ENCODE assay signal across 9 cellular contexts in genomic region chr2:105888625-105889024, GRCh38.
DNase-seq lines count a peak whose midpoint lies in the region; ATAC-seq, FAIRE-seq and TF ChIP-seq lines count a peak whose summit lies in the region.
"Had no signal": no experiment of that assay in that cellular context is flagged by ENCODE, and none has a peak within 500 bp of the region (broad histone marks: within the 10 kb centered on the region; RNA-seq: fewer than 3 reads in every experiment).

No MANE protein-coding gene starts in this region.

- H3K27ac ChIP-seq in GM12878 (ENCODE audit: control insufficient read depth, insufficient read depth) (no peak overlapping the region), tibial artery (peak overlapping the region in 1 of 2 donors; percentile 33)

- SMC1A ChIA-PET in GM12878 (lab: Charles Lee; ENCODE audit: uncharacterized antibody, unreplicated experiment) = no interaction called here

- WGBS in GM12878 (ENCODE audit: insufficient coverage, insufficient replicate concordance, low lambda C conversion rate, missing lambda C conversion rate) = 100% methylated on average over 2 of the region's 2 CpGs

- no peak overlapping the region for H2AFZ ChIP-seq in GM12878 (ENCODE audit: control insufficient read depth, low read depth, low read length)

- no TSS peak for BruUV-seq in GM12878 (replicated peaks; lab: Mats Ljungman, UMichigan)

- H3K36me3 ChIP-seq in GM12878 (ENCODE audit: control insufficient read depth in 2 of 2, insufficient read depth in 2 of 2, low read length in 1 of 2) = peaks cover 2 to 3% of the 10 kb centered on the region in 2 experiments
- H3K36me3 ChIP-seq in tibial artery = peaks cover 9 to 14% (median 9%) of the 10 kb centered on the region in 3 donors

- FAIRE-seq in GM12878 (lab: Jason Lieb, UNC) = no peak

- RAD21 ChIA-PET in GM12878 (lab: Charles Lee; ENCODE audit: unreplicated experiment) = no interaction called here

- H3K9me3 ChIP-seq in GM12878 (replicated peaks; ENCODE audit: control insufficient read depth, insufficient read depth, low read length) = peaks cover 7% of the 10 kb centered on the region
- H3K9me3 ChIP-seq in tibial artery = peaks cover 0 to 5% (median 0%) of the 10 kb centered on the region in 3 donors

- POLR2A ChIA-PET in GM12878 (lab: Charles Lee) = interaction anchor here (0.7 kb wide), 1 partner anchor 88 kb away, joined by 3 read pairs; no protein-coding TSS in a partner anchor

- H3K9ac ChIP-seq in GM12878 (ENCODE audit: control insufficient read depth, insufficient read depth, low read length) = no peak overlapping the region

- H3K4me1 ChIP-seq in GM12878 (ENCODE audit: control insufficient read depth, insufficient read depth, low read length) (peaks cover 5% of the 10 kb centered on the region), tibial artery (peaks cover 0 to 80% (median 24%) of the 10 kb centered on the region in 4 donors)

- in situ Hi-C loops in GM12878 (cut with MboI) = no loop called here

- no peaks in the 10 kb centered on the region for H4K20me1 ChIP-seq in GM12878 (ENCODE audit: control insufficient read depth, insufficient read depth)

- CTCF ChIA-PET in GM12878 (lab: Yijun Ruan, JAX) = no interaction called here

- no peaks in the 10 kb centered on the region for H3K27me3 ChIP-seq in GM12878 (replicated peaks in 1 of 2; ENCODE audit: control insufficient read depth in 2 of 2, insufficient read depth in 2 of 2, low read length in 1 of 2)
- H3K27me3 ChIP-seq in tibial artery = no peaks in the 10 kb centered on the region

- peak; percentile 60 for DNase-seq in activated CD4-positive, alpha-beta T cell treated with anti-CD3 and anti-CD28 coated beads for 48 hours
- DNase-seq in activated CD4-positive, alpha-beta T cell treated with anti-CD3 and anti-CD28 coated beads for 4 hours = no peak
- peak; percentile 55 for DNase-seq in NAMALWA (ENCODE audit: low spot score)
- DNase-seq in GM12878 (ENCODE audit: low read depth, low spot score) = no peak
- no peak for DNase-seq in retinal pigment epithelial cell (ENCODE audit: low read depth)
- DNase-seq in NCI-H2196 treated with DMSO at 0.1 percent for 48 hours (lab: John Stamatoyannopoulos, UW; ENCODE audit: unreplicated experiment) = no peak
- no peak for DNase-seq in tibial artery
- DNase-seq: NCI-H510A had no signal

- H3K4me3 ChIP-seq in GM12878 (no peak overlapping the region), retinal pigment epithelial cell (ENCODE audit: low read length) (no peak overlapping the region), tibial artery (no peak overlapping the region)

- intact Hi-C loops in GM12878 (cut with micrococcal nuclease; ENCODE audit: unreplicated experiment) = loop anchor here (5.0 kb wide), 1 partner anchor 141 kb away; no protein-coding TSS in a partner anchor
- intact Hi-C loops in tibial artery (cut with DNase I; ENCODE audit: low total_unique reads) = no loop called here

- TF ChIP-seq POLR2A in GM12878 (IDR thresholded peaks at IDR 0.05; ENCODE audit: low read depth, low read length) = no peak

- H3K79me2 ChIP-seq in GM12878 (ENCODE audit: control insufficient read depth, insufficient read depth, low read length) = peaks cover 4% of the 10 kb centered on the region

- no peak for TF ChIP-seq EP300 in GM12878 (IDR thresholded peaks at IDR 0.05; ENCODE audit: borderline replicate concordance in 1 of 2, control insufficient read depth in 1 of 2, low read depth in 2 of 2, low read length in 2 of 2)

- TF ChIP-seq RAD21 in GM12878 (IDR thresholded peaks at IDR 0.05; ENCODE audit: insufficient read depth, low read depth, low read length) = peak; percentile 20; the same call in 1 of the 2 replicates

- ATAC-seq in GM12878 (peak; percentile 44; the same call in 2 of the 3 replicates), HG03460 (IDR thresholded peaks at IDR 0.05; ENCODE audit: unreplicated experiment) (no peak)

- no peak overlapping the region for H3K4me2 ChIP-seq in GM12878 (ENCODE audit: control insufficient read depth, insufficient read depth)

- peak in 2 of 3 experiments; percentile 16 to 23; a peak in 1 of 6 replicates for TF ChIP-seq CTCF in GM12878 (IDR thresholded peaks at IDR 0.05 in 2 of 3, conservative IDR thresholded peaks at IDR 0.05 in 1 of 3; ENCODE audit: control insufficient read depth in 2 of 3, extremely low read depth in 1 of 3, insufficient read depth in 1 of 3, low read depth in 3 of 3, low read length in 3 of 3)
- TF ChIP-seq CTCF in retinal pigment epithelial cell (conservative IDR thresholded peaks at IDR 0.05; ENCODE audit: low read depth, low read length) = peak; percentile 33
- no peak for TF ChIP-seq CTCF in tibial artery (IDR thresholded peaks at IDR 0.05)

TF ChIP-seq in GM12878, 131 proteins besides CTCF, POLR2A, EP300 and RAD21:
- TF ChIP-seq HDGF (IDR thresholded peaks at IDR 0.05) (no peak), CBX5 (IDR thresholded peaks at IDR 0.05; ENCODE audit: low read depth) (0 out of 2 replicates have a peak, but pooled peaks have one; percentile 55), SMC3 (IDR thresholded peaks at IDR 0.05; ENCODE audit: borderline replicate concordance, low read length) (0 out of 2 replicates have a peak, but pooled peaks have one; percentile 8)
- TF ChIP-seq, protein P1, sequence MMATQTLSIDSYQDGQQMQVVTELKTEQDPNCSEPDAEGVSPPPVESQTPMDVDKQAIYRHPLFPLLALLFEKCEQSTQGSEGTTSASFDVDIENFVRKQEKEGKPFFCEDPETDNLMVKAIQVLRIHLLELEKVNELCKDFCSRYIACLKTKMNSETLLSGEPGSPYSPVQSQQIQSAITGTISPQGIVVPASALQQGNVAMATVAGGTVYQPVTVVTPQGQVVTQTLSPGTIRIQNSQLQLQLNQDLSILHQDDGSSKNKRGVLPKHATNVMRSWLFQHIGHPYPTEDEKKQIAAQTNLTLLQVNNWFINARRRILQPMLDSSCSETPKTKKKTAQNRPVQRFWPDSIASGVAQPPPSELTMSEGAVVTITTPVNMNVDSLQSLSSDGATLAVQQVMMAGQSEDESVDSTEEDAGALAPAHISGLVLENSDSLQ (IDR thresholded peaks at IDR 0.05) = no peak

Comparison
In these comparisons a context has a peak if more than half of its experiments do, and no peak if none do; other contexts are left out.
1. DNase-seq: peak in activated CD4-positive, alpha-beta T cell treated with anti-CD3 and anti-CD28 coated beads for 48 hours (single experiment) and NAMALWA (single experiment); none in activated CD4-positive, alpha-beta T cell treated with anti-CD3 and anti-CD28 coated beads for 4 hours (0 of 2), GM12878 (single experiment), retinal pigment epithelial cell (single experiment), NCI-H2196 treated with DMSO at 0.1 percent for 48 hours (single experiment) and tibial artery (0 of 2).
2. CTCF ChIP-seq: peak in GM12878 (2 of 3) and retinal pigment epithelial cell (single experiment); none in tibial artery (0 of 2).